ENCODE assay signal across 2 cellular contexts in genomic region chr10:5611899-5612680, GRCh38.
TF ChIP-seq lines count a peak whose summit lies in the region.

No MANE protein-coding gene starts in this region.

TF ChIP-seq in HCT116, 20 proteins besides CTCF, POLR2A, EP300 and RAD21 (continued from another document):
- TF ChIP-seq ZBTB33 (IDR thresholded peaks at IDR 0.05; ENCODE audit: extremely low read depth, insufficient replicate concordance, low read length) = no peak

TF ChIP-seq in SK-N-SH treated with all-trans-retinoic acid at 6 μM for 48 hours, 23 proteins besides CTCF, POLR2A, EP300 and RAD21 (continued from another document):
- TF ChIP-seq, protein P1, sequence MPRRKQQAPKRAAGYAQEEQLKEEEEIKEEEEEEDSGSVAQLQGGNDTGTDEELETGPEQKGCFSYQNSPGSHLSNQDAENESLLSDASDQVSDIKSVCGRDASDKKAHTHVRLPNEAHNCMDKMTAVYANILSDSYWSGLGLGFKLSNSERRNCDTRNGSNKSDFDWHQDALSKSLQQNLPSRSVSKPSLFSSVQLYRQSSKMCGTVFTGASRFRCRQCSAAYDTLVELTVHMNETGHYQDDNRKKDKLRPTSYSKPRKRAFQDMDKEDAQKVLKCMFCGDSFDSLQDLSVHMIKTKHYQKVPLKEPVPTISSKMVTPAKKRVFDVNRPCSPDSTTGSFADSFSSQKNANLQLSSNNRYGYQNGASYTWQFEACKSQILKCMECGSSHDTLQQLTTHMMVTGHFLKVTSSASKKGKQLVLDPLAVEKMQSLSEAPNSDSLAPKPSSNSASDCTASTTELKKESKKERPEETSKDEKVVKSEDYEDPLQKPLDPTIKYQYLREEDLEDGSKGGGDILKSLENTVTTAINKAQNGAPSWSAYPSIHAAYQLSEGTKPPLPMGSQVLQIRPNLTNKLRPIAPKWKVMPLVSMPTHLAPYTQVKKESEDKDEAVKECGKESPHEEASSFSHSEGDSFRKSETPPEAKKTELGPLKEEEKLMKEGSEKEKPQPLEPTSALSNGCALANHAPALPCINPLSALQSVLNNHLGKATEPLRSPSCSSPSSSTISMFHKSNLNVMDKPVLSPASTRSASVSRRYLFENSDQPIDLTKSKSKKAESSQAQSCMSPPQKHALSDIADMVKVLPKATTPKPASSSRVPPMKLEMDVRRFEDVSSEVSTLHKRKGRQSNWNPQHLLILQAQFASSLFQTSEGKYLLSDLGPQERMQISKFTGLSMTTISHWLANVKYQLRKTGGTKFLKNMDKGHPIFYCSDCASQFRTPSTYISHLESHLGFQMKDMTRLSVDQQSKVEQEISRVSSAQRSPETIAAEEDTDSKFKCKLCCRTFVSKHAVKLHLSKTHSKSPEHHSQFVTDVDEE (CRISPR knock-in tag; IDR thresholded peaks at IDR 0.05) = no peak
- TF ChIP-seq, protein P2, sequence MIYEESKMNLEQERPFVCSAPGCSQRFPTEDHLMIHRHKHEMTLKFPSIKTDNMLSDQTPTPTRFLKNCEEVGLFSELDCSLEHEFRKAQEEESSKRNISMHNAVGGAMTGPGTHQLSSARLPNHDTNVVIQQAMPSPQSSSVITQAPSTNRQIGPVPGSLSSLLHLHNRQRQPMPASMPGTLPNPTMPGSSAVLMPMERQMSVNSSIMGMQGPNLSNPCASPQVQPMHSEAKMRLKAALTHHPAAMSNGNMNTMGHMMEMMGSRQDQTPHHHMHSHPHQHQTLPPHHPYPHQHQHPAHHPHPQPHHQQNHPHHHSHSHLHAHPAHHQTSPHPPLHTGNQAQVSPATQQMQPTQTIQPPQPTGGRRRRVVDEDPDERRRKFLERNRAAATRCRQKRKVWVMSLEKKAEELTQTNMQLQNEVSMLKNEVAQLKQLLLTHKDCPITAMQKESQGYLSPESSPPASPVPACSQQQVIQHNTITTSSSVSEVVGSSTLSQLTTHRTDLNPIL (CRISPR knock-in tag; IDR thresholded peaks at IDR 0.05; ENCODE audit: low read depth) = no peak
- TF ChIP-seq ZFP30 (CRISPR knock-in tag; IDR thresholded peaks at IDR 0.05) (no peak), TOX (CRISPR knock-in tag; IDR thresholded peaks at IDR 0.05; ENCODE audit: borderline replicate concordance) (no peak), GLIS3 (CRISPR knock-in tag; IDR thresholded peaks at IDR 0.05) (no peak), CSDC2 (CRISPR knock-in tag; IDR thresholded peaks at IDR 0.05) (no peak), ZNF565 (CRISPR knock-in tag; conservative IDR thresholded peaks at IDR 0.05; ENCODE audit: low read depth) (no peak)
- TF ChIP-seq, protein P3, sequence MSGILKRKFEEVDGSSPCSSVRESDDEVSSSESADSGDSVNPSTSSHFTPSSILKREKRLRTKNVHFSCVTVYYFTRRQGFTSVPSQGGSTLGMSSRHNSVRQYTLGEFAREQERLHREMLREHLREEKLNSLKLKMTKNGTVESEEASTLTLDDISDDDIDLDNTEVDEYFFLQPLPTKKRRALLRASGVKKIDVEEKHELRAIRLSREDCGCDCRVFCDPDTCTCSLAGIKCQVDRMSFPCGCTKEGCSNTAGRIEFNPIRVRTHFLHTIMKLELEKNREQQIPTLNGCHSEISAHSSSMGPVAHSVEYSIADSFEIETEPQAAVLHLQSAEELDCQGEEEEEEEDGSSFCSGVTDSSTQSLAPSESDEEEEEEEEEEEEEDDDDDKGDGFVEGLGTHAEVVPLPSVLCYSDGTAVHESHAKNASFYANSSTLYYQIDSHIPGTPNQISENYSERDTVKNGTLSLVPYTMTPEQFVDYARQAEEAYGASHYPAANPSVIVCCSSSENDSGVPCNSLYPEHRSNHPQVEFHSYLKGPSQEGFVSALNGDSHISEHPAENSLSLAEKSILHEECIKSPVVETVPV (CRISPR knock-in tag; IDR thresholded peaks at IDR 0.05) = no peak
